ENCODE assay signal across 1 cellular context in the genomic region with DNA sequence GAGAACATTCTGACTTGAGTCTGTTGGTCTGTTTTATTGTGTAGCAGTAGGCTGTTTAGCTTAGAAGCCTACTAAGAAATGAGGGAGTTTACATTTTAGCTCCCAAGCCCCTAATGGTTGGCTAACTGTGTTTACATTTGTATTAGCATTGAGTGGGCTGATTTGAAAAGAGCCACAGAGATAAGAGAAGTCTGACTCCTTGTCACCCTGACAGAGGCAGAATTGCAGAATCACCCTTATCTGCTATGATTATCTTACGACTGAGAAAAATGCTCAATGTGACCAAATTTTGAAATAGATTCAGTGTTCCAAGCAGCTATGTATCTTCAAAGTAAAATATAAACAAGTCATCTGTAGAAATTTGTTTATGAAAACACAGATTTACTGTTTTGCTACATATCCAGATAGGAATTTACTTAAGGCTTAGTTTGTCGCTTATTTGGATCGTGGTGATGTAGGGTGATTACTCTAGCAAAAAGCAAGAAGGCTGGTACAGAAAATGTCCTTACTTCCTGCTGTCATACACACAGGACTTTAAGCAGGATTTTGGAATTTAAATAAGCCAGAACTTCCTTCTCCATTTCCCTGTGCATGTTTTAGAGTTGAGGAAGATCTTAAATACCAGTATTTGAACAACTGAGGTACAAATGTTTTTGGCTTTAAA.
TF ChIP-seq lines count a peak whose summit lies in the region.

No MANE protein-coding gene starts in this region.

TF ChIP-seq in HEK293, 187 proteins besides CTCF, POLR2A, EP300 and RAD21 (continued from another document):
- TF ChIP-seq OSR2 (tag by site-specific recombination; IDR thresholded peaks at IDR 0.05) (peak; percentile 55; the same call in 1 of the 2 replicates), ZNF2 (tag by site-specific recombination; IDR thresholded peaks at IDR 0.05) (no peak), ZNF211 (tag by site-specific recombination; IDR thresholded peaks at IDR 0.05; ENCODE audit: low read depth) (no peak), WT1 (tag by site-specific recombination; IDR thresholded peaks at IDR 0.05) (peak; percentile 48), ZNF670 (tag by site-specific recombination; IDR thresholded peaks at IDR 0.05; ENCODE audit: low read depth) (no peak), SP7 (tag by site-specific recombination; IDR thresholded peaks at IDR 0.05) (no peak), ZNF335 (tag by site-specific recombination; conservative IDR thresholded peaks at IDR 0.05) (peak; percentile 38; the same call in 1 of the 2 replicates), TRIM28 (IDR thresholded peaks at IDR 0.05; ENCODE audit: borderline replicate concordance, low read length) (no peak; the same call in 1 of the 2 replicates), ZFHX2 (tag by site-specific recombination; conservative IDR thresholded peaks at IDR 0.05) (0 out of 2 replicates have a peak, but pooled peaks have one; percentile 20), KLF10 (tag by site-specific recombination; IDR thresholded peaks at IDR 0.05) (no peak), KLF1 (tag by site-specific recombination; IDR thresholded peaks at IDR 0.05) (no peak), BCL11A (tag by site-specific recombination; IDR thresholded peaks at IDR 0.05; ENCODE audit: low read depth) (no peak), SP3 (tag by site-specific recombination; IDR thresholded peaks at IDR 0.05) (no peak)
- TF ChIP-seq, protein P1, sequence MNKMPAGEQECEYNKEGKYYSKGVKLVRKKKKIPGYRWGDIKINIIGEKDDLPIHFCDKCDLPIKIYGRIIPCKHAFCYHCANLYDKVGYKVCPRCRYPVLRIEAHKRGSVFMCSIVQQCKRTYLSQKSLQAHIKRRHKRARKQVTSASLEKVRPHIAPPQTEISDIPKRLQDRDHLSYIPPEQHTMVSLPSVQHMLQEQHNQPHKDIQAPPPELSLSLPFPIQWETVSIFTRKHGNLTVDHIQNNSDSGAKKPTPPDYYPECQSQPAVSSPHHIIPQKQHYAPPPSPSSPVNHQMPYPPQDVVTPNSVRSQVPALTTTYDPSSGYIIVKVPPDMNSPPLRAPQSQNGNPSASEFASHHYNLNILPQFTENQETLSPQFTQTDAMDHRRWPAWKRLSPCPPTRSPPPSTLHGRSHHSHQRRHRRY (tag by site-specific recombination; IDR thresholded peaks at IDR 0.05), result no peak
- TF ChIP-seq, protein P2, sequence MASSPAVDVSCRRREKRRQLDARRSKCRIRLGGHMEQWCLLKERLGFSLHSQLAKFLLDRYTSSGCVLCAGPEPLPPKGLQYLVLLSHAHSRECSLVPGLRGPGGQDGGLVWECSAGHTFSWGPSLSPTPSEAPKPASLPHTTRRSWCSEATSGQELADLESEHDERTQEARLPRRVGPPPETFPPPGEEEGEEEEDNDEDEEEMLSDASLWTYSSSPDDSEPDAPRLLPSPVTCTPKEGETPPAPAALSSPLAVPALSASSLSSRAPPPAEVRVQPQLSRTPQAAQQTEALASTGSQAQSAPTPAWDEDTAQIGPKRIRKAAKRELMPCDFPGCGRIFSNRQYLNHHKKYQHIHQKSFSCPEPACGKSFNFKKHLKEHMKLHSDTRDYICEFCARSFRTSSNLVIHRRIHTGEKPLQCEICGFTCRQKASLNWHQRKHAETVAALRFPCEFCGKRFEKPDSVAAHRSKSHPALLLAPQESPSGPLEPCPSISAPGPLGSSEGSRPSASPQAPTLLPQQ (tag by site-specific recombination; IDR thresholded peaks at IDR 0.05), result no peak
- TF ChIP-seq, protein P3, sequence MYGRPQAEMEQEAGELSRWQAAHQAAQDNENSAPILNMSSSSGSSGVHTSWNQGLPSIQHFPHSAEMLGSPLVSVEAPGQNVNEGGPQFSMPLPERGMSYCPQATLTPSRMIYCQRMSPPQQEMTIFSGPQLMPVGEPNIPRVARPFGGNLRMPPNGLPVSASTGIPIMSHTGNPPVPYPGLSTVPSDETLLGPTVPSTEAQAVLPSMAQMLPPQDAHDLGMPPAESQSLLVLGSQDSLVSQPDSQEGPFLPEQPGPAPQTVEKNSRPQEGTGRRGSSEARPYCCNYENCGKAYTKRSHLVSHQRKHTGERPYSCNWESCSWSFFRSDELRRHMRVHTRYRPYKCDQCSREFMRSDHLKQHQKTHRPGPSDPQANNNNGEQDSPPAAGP (tag by site-specific recombination; IDR thresholded peaks at IDR 0.05), result no peak
- TF ChIP-seq, protein P4, sequence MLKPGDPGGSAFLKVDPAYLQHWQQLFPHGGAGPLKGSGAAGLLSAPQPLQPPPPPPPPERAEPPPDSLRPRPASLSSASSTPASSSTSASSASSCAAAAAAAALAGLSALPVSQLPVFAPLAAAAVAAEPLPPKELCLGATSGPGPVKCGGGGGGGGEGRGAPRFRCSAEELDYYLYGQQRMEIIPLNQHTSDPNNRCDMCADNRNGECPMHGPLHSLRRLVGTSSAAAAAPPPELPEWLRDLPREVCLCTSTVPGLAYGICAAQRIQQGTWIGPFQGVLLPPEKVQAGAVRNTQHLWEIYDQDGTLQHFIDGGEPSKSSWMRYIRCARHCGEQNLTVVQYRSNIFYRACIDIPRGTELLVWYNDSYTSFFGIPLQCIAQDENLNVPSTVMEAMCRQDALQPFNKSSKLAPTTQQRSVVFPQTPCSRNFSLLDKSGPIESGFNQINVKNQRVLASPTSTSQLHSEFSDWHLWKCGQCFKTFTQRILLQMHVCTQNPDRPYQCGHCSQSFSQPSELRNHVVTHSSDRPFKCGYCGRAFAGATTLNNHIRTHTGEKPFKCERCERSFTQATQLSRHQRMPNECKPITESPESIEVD (tag by site-specific recombination; IDR thresholded peaks at IDR 0.05), result no peak
